In the genomic region with DNA sequence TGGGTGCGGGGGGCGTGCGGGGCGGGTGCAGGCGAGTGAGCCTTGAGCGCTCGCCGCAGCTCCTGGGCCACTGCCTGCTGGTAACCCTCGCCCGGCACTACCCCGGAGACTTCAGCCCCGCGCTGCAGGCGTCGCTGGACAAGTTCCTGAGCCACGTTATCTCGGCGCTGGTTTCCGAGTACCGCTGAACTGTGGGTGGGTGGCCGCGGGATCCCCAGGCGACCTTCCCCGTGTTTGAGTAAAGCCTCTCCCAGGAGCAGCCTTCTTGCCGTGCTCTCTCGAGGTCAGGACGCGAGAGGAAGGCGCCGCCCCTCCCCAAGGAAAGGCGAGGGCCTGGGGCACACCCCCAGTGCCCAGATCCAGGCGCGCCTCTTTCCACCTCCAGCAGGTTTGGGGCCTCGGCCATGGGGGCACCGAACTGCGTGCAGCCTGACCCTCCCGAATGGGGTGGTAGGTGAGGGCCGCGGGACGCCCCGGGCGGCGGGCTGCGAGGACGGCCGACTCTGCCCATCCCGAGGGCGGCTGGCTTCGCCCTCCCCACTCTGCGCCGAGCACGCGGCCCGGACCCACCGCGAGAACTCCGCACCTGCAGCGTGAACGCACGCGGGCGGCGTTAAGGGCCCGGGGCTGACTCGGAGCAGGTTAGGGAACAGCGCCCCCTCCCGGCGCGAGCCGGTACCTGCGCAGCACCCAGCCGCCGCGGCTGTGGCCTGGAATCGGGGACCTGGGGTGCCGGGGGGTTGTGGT, we compare ENCODE assay signal across 8 cellular contexts. TPM values are rescaled to one million over a fixed set of nuclear protein-coding genes. Genes with fewer than 3 reads are reported as not detected.
DNase-seq lines count a peak whose midpoint lies in the region; ATAC-seq and TF ChIP-seq lines count a peak whose summit lies in the region.

No MANE protein-coding gene starts in this region.

- H3K4me2 ChIP-seq in hepatocyte = peak overlapping the region; percentile 96

- H3K4me3 ChIP-seq in ACC112 (ENCODE audit: low read depth, low read length) (peak overlapping the region; percentile 74), ascending aorta (peak overlapping the region; percentile 46 to 49), hepatocyte (no peak overlapping the region), gastrocnemius medialis (peak overlapping the region; percentile 6 to 52 (median 20))

- TF ChIP-seq POLR2A in gastrocnemius medialis (IDR thresholded peaks at IDR 0.05) = no peak

- H3K9me2 ChIP-seq in hepatocyte (replicated peaks; ENCODE audit: insufficient read depth) = no peaks in the 10 kb centered on the region

- TF ChIP-seq CTCF in ascending aorta (IDR thresholded peaks at IDR 0.05) = peak; percentile 90 to 97 (median 95)
- TF ChIP-seq CTCF in hepatocyte (IDR thresholded peaks at IDR 0.05; ENCODE audit: poor library complexity) = peak; percentile 93
- peak; percentile 94 to 99 (median 94) for TF ChIP-seq CTCF in gastrocnemius medialis (IDR thresholded peaks at IDR 0.05 in 4 of 5, conservative IDR thresholded peaks at IDR 0.05 in 1 of 5)

- H3K36me3 ChIP-seq in ACC112 (ENCODE audit: insufficient read depth, low read length) (no peaks in the 10 kb centered on the region), ascending aorta (no peaks in the 10 kb centered on the region), hepatocyte (replicated peaks; ENCODE audit: insufficient read depth, low read depth) (no peaks in the 10 kb centered on the region), gastrocnemius medialis (no peaks in the 10 kb centered on the region)

- no peaks in the 10 kb centered on the region for H3K9me3 ChIP-seq in ascending aorta
- H3K9me3 ChIP-seq in hepatocyte (ENCODE audit: low read depth) = no peaks in the 10 kb centered on the region
- H3K9me3 ChIP-seq in gastrocnemius medialis = no peaks in the 10 kb centered on the region

- in situ Hi-C loops in gastrocnemius medialis (cut with MboI; ENCODE audit: low sequenced_read_pairs in 4 of 4) = loop anchor here in 2 of 4 donors (5.0 kb wide), 1 partner anchor 74 kb away; no protein-coding TSS in a partner anchor

- H3K4me1 ChIP-seq in ACC112 (ENCODE audit: control insufficient read depth, insufficient read depth, low read length, unreplicated experiment) = no peaks in the 10 kb centered on the region
- peaks cover 9 to 10% of the 10 kb centered on the region in 2 donors for H3K4me1 ChIP-seq in ascending aorta
- peaks cover 11% of the 10 kb centered on the region for H3K4me1 ChIP-seq in hepatocyte (ENCODE audit: insufficient read depth)
- peaks cover 8 to 10% of the 10 kb centered on the region in 2 donors for H3K4me1 ChIP-seq in gastrocnemius medialis

- no peaks in the 10 kb centered on the region for H3K79me2 ChIP-seq in ACC112 (ENCODE audit: control insufficient read depth, insufficient read depth, low read length, unreplicated experiment)
- no peaks in the 10 kb centered on the region for H3K79me2 ChIP-seq in hepatocyte

- H2AFZ ChIP-seq in ACC112 (ENCODE audit: low read length, unreplicated experiment) = peak overlapping the region; percentile 43
- H2AFZ ChIP-seq in hepatocyte = peak overlapping the region; percentile 40

- H3K27ac ChIP-seq in ACC112 (ENCODE audit: low read depth, low read length) (no peak overlapping the region), ascending aorta (no peak overlapping the region), hepatocyte (no peak overlapping the region), gastrocnemius medialis (no peak overlapping the region)

- intact Hi-C loops in ascending aorta (cut with DNase I) = loop anchor here (1.0 kb wide), 1 partner anchor 74 kb away; no protein-coding TSS in a partner anchor
- intact Hi-C loops in gastrocnemius medialis (cut with DNase I; ENCODE audit: low total_unique reads) = loop anchor here (2.0 kb wide), 1 partner anchor 74 kb away; no protein-coding TSS in a partner anchor

- peaks cover 29% of the 10 kb centered on the region for H3K27me3 ChIP-seq in ACC112 (ENCODE audit: insufficient read depth, low read length)
- peaks cover 9% of the 10 kb centered on the region for H3K27me3 ChIP-seq in ascending aorta
- peaks cover 29% of the 10 kb centered on the region for H3K27me3 ChIP-seq in hepatocyte
- H3K27me3 ChIP-seq in gastrocnemius medialis = peaks cover 40 to 44% (median 43%) of the 10 kb centered on the region in 3 donors

- 3% methylated on average over 64 of the region's 76 CpGs for WGBS in hepatocyte (ENCODE audit: low lambda C conversion rate, missing lambda C conversion rate)

- H4K20me1 ChIP-seq in hepatocyte (ENCODE audit: insufficient read depth, poor library complexity, severe bottlenecking) = peaks cover 4% of the 10 kb centered on the region

- peak; percentile 56 for ATAC-seq in GM18907 (IDR thresholded peaks at IDR 0.05; ENCODE audit: unreplicated experiment)
- peak; percentile 32 to 80 for ATAC-seq in gastrocnemius medialis
- no peak for ATAC-seq in GM21737 (IDR thresholded peaks at IDR 0.05; ENCODE audit: unreplicated experiment)

- DNase-seq in NCI-H146 (lab: John Stamatoyannopoulos, UW) (peak; percentile 84), T1000 (lab: John Stamatoyannopoulos, UW) (peak; percentile 32), ascending aorta (ENCODE audit: low spot score in 2 of 2) (peak in 1 of 2 donors; percentile 82), hepatocyte (ENCODE audit: low spot score) (peak; percentile 85), gastrocnemius medialis (peak; percentile 26 to 54)

RNA-seq across cellular contexts. Expression of gene HBQ1, which starts 0.8 kb away (rescaled TPM):
- not detected for total RNA-seq in ascending aorta
- total RNA-seq in hepatocyte = not detected in 2 replicates
- polyA plus RNA-seq in hepatocyte = 0.30 TPM in 1 of 2 replicates, not detected in the other
- total RNA-seq in gastrocnemius medialis = not detected

RNA-seq across cellular contexts. Expression of gene HBA1, which starts 4.6 kb away (rescaled TPM):
- total RNA-seq in ascending aorta (585 TPM), hepatocyte (not detected in 2 replicates), gastrocnemius medialis (100 to 1,000 TPM in 1 of 4 donors, 10 to 100 TPM in 2, not detected in 1; 12.3 to 172 (median 49.7) TPM)
- 1.9 TPM in 1 of 2 replicates, not detected in the other for polyA plus RNA-seq in hepatocyte

RNA-seq across cellular contexts. Expression of gene HBA2, which starts 8.4 kb away (rescaled TPM):
- total RNA-seq in ascending aorta (4,439 TPM), hepatocyte (not detected in 2 replicates), gastrocnemius medialis (100 to 1,000 TPM in 2 of 4 donors, 10 to 100 TPM in 1, 1 to 10 TPM in 1; 2.5 to 258 (median 108) TPM)
- polyA plus RNA-seq in hepatocyte = not detected in 2 replicates

RNA-seq across cellular contexts. Expression of gene HBM, which starts 15.3 kb away (rescaled TPM):
- not detected for total RNA-seq in ascending aorta
- not detected in 2 replicates for total RNA-seq in hepatocyte
- polyA plus RNA-seq in hepatocyte = not detected in 2 replicates
- total RNA-seq in gastrocnemius medialis = not detected

RNA-seq across cellular contexts. Expression of gene HBZ, which starts 28.6 kb away (rescaled TPM):
- not detected for total RNA-seq in ascending aorta
- total RNA-seq in hepatocyte = not detected in 2 replicates
- polyA plus RNA-seq in hepatocyte = 0.28 TPM in 1 of 2 replicates, not detected in the other
- not detected for total RNA-seq in gastrocnemius medialis
